Comparison of ENCODE assay signal across 32 cellular contexts in genomic region chr7:145293120-145293792, GRCh38.
"Had no signal": no experiment of that assay in that cellular context is flagged by ENCODE, and none has a peak within 500 bp of the region (broad histone marks: within the 10 kb centered on the region; RNA-seq: fewer than 3 reads in every experiment).

No MANE protein-coding gene starts in this region.

- H3K27me3 Mint-ChIP-seq: activated CD4-positive, alpha-beta memory T cell treated with anti-CD3 and anti-CD28 coated beads for 36 hours; activated CD4-positive, alpha-beta T cell treated with anti-CD3 and anti-CD28 coated beads, Interleukin-2, amount 10 ng/mL, durations not matched to agents 24 days and 14 days; activated naive CD4-positive, alpha-beta T cell treated with anti-CD3 and anti-CD28 coated beads, Interleukin-2, amount 10 ng/mL, durations not matched to agents 7 days and 5 days; activated naive CD8-positive, alpha-beta T cell treated with anti-CD3 and anti-CD28 coated beads, Interleukin-2, amount 10 ng/mL, durations not matched to agents 7 days and 5 days; activated T-cell treated with anti-CD3 and anti-CD28 coated beads, Interleukin-2, amount 50 U/mL, for 24 hours; brain; effector memory CD8-positive, alpha-beta T cell; natural killer cell treated with Interleukin-12 subunit alpha and Interleukin-12 subunit beta and Interleukin-15 and Interleukin-18, amount 100 ng/mL, for 72 hours; stimulated activated naive CD8-positive, alpha-beta T cell treated with anti-CD3 and anti-CD28 coated beads, Interleukin-15, Interleukin-2, amounts not matched to agents 100 ng/mL and 50 ng/mL, for 24 hours; type B pancreatic cell had no signal

- H3K4me3 ChIP-seq: ascending aorta, lung, skin epidermis, uterus had no signal

- H3K36me3 Mint-ChIP-seq: activated CD4-positive, alpha-beta memory T cell treated with anti-CD3 and anti-CD28 coated beads for 36 hours; activated naive CD4-positive, alpha-beta T cell treated with anti-CD3 and anti-CD28 coated beads, Interleukin-2, amount 10 ng/mL, durations not matched to agents 7 days and 5 days; activated naive CD8-positive, alpha-beta T cell treated with anti-CD3 and anti-CD28 coated beads, Interleukin-2, amount 10 ng/mL, durations not matched to agents 7 days and 5 days; brain; natural killer cell treated with Interleukin-12 subunit alpha and Interleukin-12 subunit beta and Interleukin-15 and Interleukin-18, amount 100 ng/mL, for 72 hours; type B pancreatic cell had no signal

- H3K27ac Mint-ChIP-seq: activated CD4-positive, alpha-beta memory T cell treated with anti-CD3 and anti-CD28 coated beads for 36 hours; activated CD4-positive, alpha-beta T cell treated with anti-CD3 and anti-CD28 coated beads, Interleukin-2, amount 10 ng/mL, durations not matched to agents 24 days and 14 days; activated naive CD4-positive, alpha-beta T cell treated with anti-CD3 and anti-CD28 coated beads, Interleukin-2, amount 10 ng/mL, durations not matched to agents 7 days and 5 days; activated naive CD8-positive, alpha-beta T cell treated with anti-CD3 and anti-CD28 coated beads, Interleukin-2, amount 10 ng/mL, durations not matched to agents 7 days and 5 days; activated T-cell treated with anti-CD3 and anti-CD28 coated beads, Interleukin-2, amount 50 U/mL, for 24 hours; brain; effector memory CD8-positive, alpha-beta T cell; immature natural killer cell; natural killer cell treated with Interleukin-12 subunit alpha and Interleukin-12 subunit beta and Interleukin-15 and Interleukin-18, amount 100 ng/mL, for 72 hours; stimulated activated naive CD8-positive, alpha-beta T cell treated with anti-CD3 and anti-CD28 coated beads, Interleukin-15, Interleukin-2, amounts not matched to agents 100 ng/mL and 50 ng/mL, for 24 hours; type B pancreatic cell had no signal

- H3K27me3 ChIP-seq: ascending aorta, uterus had no signal

- H3K4me1 Mint-ChIP-seq: activated CD4-positive, alpha-beta T cell treated with anti-CD3 and anti-CD28 coated beads, Interleukin-2, amount 10 ng/mL, durations not matched to agents 24 days and 14 days; activated naive CD4-positive, alpha-beta T cell treated with anti-CD3 and anti-CD28 coated beads, Interleukin-2, amount 10 ng/mL, durations not matched to agents 7 days and 5 days; activated naive CD8-positive, alpha-beta T cell treated with anti-CD3 and anti-CD28 coated beads, Interleukin-2, amount 10 ng/mL, durations not matched to agents 7 days and 5 days; brain; immature natural killer cell had no signal

- DNase-seq: activated CD4-positive, alpha-beta memory T cell treated with anti-CD3 and anti-CD28 coated beads for 36 hours; activated CD4-positive, alpha-beta T cell treated with anti-CD3 and anti-CD28 coated beads, Interleukin-2, amount 10 ng/mL, durations not matched to agents 24 days and 14 days; activated CD4-positive, CD25-positive, alpha-beta regulatory T cell treated with anti-CD3 and anti-CD28 coated beads, Interleukin-2, amount 50 U/mL, for 72 hours; activated CD8-positive, alpha-beta memory T cell treated with anti-CD3 and anti-CD28 coated beads, Interleukin-2, amount 50 U/mL, for 48 hours; activated gamma-delta T cell; activated naive CD4-positive, alpha-beta T cell treated with anti-CD3 and anti-CD28 coated beads, Interleukin-2, amount 10 ng/mL, durations not matched to agents 7 days and 5 days; activated naive CD8-positive, alpha-beta T cell treated with anti-CD3 and anti-CD28 coated beads, Interleukin-2, amount 10 ng/mL, durations not matched to agents 7 days and 5 days; activated T-cell treated with anti-CD3 and anti-CD28 coated beads, Interleukin-2, amount 50 U/mL, for 24 hours; caudate nucleus; cortex of kidney; effector memory CD8-positive, alpha-beta T cell; erythroblast; foreskin fibroblast; head of caudate nucleus; hypothalamus; immature natural killer cell; kidney; mesendoderm; stimulated activated CD4-positive, alpha-beta T cell treated with anti-CD3 and anti-CD28 coated beads, Interleukin-12 subunit alpha, Interleukin-12 subunit beta, amount 100 ng/mL, for 4 hours; stimulated activated CD4-positive, alpha-beta T cell treated with anti-CD3 and anti-CD28 coated beads, Interleukin-4, amount 100 ng/mL, for 1 hour; substantia nigra; T-helper 2 cell; uterus had no signal

- H3K36me3 ChIP-seq: ascending aorta, uterus had no signal

- H3K27ac ChIP-seq: ascending aorta, skin epidermis, uterus had no signal

- H3K4me3 Mint-ChIP-seq: activated CD4-positive, alpha-beta memory T cell treated with anti-CD3 and anti-CD28 coated beads for 36 hours; activated CD4-positive, alpha-beta T cell treated with anti-CD3 and anti-CD28 coated beads, Interleukin-2, amount 10 ng/mL, durations not matched to agents 24 days and 14 days; activated naive CD4-positive, alpha-beta T cell treated with anti-CD3 and anti-CD28 coated beads, Interleukin-2, amount 10 ng/mL, durations not matched to agents 7 days and 5 days; activated naive CD8-positive, alpha-beta T cell treated with anti-CD3 and anti-CD28 coated beads, Interleukin-2, amount 10 ng/mL, durations not matched to agents 7 days and 5 days; activated T-cell treated with anti-CD3 and anti-CD28 coated beads, Interleukin-2, amount 50 U/mL, for 24 hours; brain; effector memory CD8-positive, alpha-beta T cell; immature natural killer cell; natural killer cell treated with Interleukin-12 subunit alpha and Interleukin-12 subunit beta and Interleukin-15 and Interleukin-18, amount 100 ng/mL, for 72 hours; stimulated activated naive CD8-positive, alpha-beta T cell treated with anti-CD3 and anti-CD28 coated beads, Interleukin-15, Interleukin-2, amounts not matched to agents 100 ng/mL and 50 ng/mL, for 24 hours; type B pancreatic cell had no signal

- H3K9me3 ChIP-seq: ascending aorta, uterus had no signal

- ATAC-seq: effector memory CD8-positive, alpha-beta T cell; left lobe of liver; natural killer cell treated with Interleukin-12 subunit alpha and Interleukin-12 subunit beta and Interleukin-15 and Interleukin-18, amount 100 ng/mL, for 72 hours; sciatic nerve had no signal

- H3K4me1 ChIP-seq: ascending aorta, uterus had no signal

- H3K9me3 Mint-ChIP-seq: activated CD4-positive, alpha-beta memory T cell treated with anti-CD3 and anti-CD28 coated beads for 36 hours; activated CD4-positive, alpha-beta T cell treated with anti-CD3 and anti-CD28 coated beads, Interleukin-2, amount 10 ng/mL, durations not matched to agents 24 days and 14 days; activated naive CD4-positive, alpha-beta T cell treated with anti-CD3 and anti-CD28 coated beads, Interleukin-2, amount 10 ng/mL, durations not matched to agents 7 days and 5 days; activated T-cell treated with anti-CD3 and anti-CD28 coated beads, Interleukin-2, amount 50 U/mL, for 24 hours; brain; type B pancreatic cell had no signal
